Comparison of ENCODE assay signal across 8 cellular contexts in the genomic region with DNA sequence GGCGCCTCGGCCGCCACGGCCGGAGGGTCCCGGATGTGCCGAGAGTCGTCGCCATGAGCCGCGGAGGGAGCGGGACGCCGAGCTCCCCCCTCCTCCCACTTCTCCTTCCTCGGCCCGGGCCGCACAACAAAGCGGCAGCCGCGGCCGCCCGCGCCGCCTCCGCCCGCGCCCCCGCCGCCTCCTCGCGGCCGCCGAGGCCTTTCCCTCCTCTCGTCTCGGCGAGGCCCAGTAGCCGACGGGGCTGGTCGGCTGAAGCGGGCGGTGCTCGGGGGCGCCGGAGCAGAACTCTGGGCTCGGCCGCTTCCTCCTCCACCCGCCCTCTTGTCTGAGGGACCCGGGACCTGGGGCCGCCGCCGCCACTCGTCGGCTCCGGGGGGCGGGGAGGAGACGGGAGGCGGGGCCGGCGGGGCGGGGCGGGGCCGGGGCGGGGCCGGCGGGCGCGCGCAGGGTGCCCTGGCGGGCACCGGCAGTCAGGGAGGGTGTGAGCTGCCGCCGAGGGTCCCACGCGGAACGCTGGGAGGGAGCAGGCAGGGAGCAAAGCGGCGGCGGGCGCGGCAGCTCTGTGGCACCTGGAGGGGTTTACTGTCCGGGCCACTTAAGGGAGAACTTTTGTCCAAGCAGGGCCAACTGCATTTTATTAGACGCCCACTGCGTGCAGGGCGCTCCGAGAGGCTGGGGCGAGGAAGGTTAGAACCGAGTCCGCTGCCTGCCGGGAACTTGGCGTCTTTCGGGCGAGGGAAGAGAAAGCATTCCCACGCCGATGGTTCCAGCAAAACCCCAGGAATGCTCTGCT. TPM values are rescaled to one million over a fixed set of nuclear protein-coding genes. Genes with fewer than 3 reads are reported as not detected.
DNase-seq lines count a peak whose midpoint lies in the region; ATAC-seq and TF ChIP-seq lines count a peak whose summit lies in the region.

TSS of gene SMURF2 (minus strand) at position 327 of the 793 bp plus-strand sequence. CDS start 427 bp downstream, outside the sequence.

- TF ChIP-seq POLR2A in Raji (IDR thresholded peaks at IDR 0.05; ENCODE audit: insufficient read depth, low read depth, low read length) (peak; percentile 70), gastroesophageal sphincter (IDR thresholded peaks at IDR 0.05) (peak; percentile 91 to 93)

- H3K27ac ChIP-seq in HUES64 (ENCODE audit: low read depth, low read length) (peak within 1 kb of the TSS; percentile 89; the same call in 1 of the 2 replicates), gastroesophageal sphincter (peak within 1 kb of the TSS; percentile 72 to 96 (median 94))

- H3K4me1 ChIP-seq in HUES64 (ENCODE audit: insufficient read depth, low read length) (peaks cover 7% of the 10 kb centered on the region; the same call in 1 of the 2 replicates), gastroesophageal sphincter (peaks cover 0 to 44% (median 21%) of the 10 kb centered on the region in 3 donors)

- H3K9me3 ChIP-seq in HUES64 (ENCODE audit: insufficient read depth, low read depth, low read length), result no peaks in the 10 kb centered on the region
- no peaks in the 10 kb centered on the region for H3K9me3 ChIP-seq in gastroesophageal sphincter

- DNase-seq in Daoy (ENCODE audit: low read depth) (peak; percentile 86), nucleus accumbens (lab: John Stamatoyannopoulos, UW) (peak in 54 of 56 donors; percentile 18 to 86 (median 68)), superior temporal gyrus (ENCODE audit: extremely low spot score) (peak; percentile 60)
- DNase-seq in activated gamma-delta T cell treated with anti-CD3 and anti-CD28 coated beads, Interleukin-2, amount 50 U/mL, for 16 hours (ENCODE audit: low read depth), result peak; percentile 62

- peaks cover 6% of the 10 kb centered on the region; the same call in 1 of the 2 replicates for H3K27me3 ChIP-seq in HUES64 (ENCODE audit: insufficient read depth, low read length)
- no peaks in the 10 kb centered on the region for H3K27me3 ChIP-seq in gastroesophageal sphincter

- peak within 1 kb of the TSS; percentile 88 for H3K4me3 ChIP-seq in HUES64 (ENCODE audit: low read length)
- peak within 1 kb of the TSS; percentile 83 to 93 for H3K4me3 ChIP-seq in gastroesophageal sphincter

- H3K36me3 ChIP-seq in HUES64 (ENCODE audit: insufficient read depth, low read length) (no peaks in the 10 kb centered on the region), gastroesophageal sphincter (no peaks in the 10 kb centered on the region)

- no peak for TF ChIP-seq EP300 in gastroesophageal sphincter (IDR thresholded peaks at IDR 0.05)

- peak within 1 kb of the TSS; percentile 96 for H3K9ac ChIP-seq in HUES64 (ENCODE audit: low read depth, low read length)

- ATAC-seq in GM21447 (IDR thresholded peaks at IDR 0.05; ENCODE audit: unreplicated experiment) (peak; percentile 86), gastroesophageal sphincter (peak; percentile 94)

- under 1% methylated on average over 94 of the region's 94 CpGs for WGBS in HUES64
- WGBS in gastroesophageal sphincter (ENCODE audit: low coverage in 1 of 2), 2 donors, result no CpG with 5 or more reads among the region's 94 CpGs

- TF ChIP-seq CTCF in gastroesophageal sphincter (IDR thresholded peaks at IDR 0.05), result peak in 2 of 4 experiments; percentile 17 to 28

RNA-seq across cellular contexts. Expression of gene SMURF2, which starts in this region (rescaled TPM):
- total RNA-seq in Daoy (2014; rRNA removed; shearing (Covaris generic)), result 80.7 and 84.8 TPM in 2 replicates
- polyA plus RNA-seq in HUES64 (2013, experiment 1 of 2), result 15.5 TPM
- polyA plus RNA-seq in HUES64 (2013, experiment 2 of 2), result 16.4 TPM
- total RNA-seq in gastroesophageal sphincter, result 10 to 100 TPM; 35.0 to 60.8 (median 37.9) TPM

Comparison
In these comparisons a context has a peak if more than half of its experiments do, and no peak if none do; other contexts are left out.
1. Peak in every context shown above with its lines: DNase-seq, ATAC-seq, H3K4me3 ChIP-seq and H3K27ac ChIP-seq.